ENCODE assay signal across 23 cellular contexts in the genomic region with DNA sequence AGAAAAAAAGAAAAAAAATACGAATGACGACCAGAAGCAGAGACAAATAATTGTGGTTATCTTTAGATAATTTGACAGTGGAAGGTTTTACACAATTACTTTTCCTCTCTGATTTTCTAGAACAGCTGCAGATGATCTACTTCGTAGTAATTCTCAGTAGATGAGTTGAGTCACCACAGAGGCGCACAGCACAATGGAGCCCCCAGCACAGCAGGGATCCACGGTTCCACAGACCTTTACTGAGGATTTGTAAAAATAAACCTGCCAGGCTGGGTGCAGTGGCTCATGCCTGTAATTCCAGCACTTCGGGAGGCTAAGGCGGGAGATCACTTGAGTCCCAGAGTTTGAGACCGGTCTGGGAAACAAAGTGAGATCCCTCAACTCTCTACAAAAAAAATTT. TPM values are rescaled to one million over a fixed set of nuclear protein-coding genes. Genes with fewer than 3 reads are reported as not detected.
DNase-seq lines count a peak whose midpoint lies in the region; ATAC-seq and TF ChIP-seq lines count a peak whose summit lies in the region.
"Had no signal": no experiment of that assay in that cellular context is flagged by ENCODE, and none has a peak within 500 bp of the region (broad histone marks: within the 10 kb centered on the region; RNA-seq: fewer than 3 reads in every experiment).

No MANE protein-coding gene starts in this region.

- intact Hi-C loops in dorsolateral prefrontal cortex (cut with DNase I), result loop anchor here in 1 of 2 donors (5.0 kb wide), 1 partner anchor 36 kb away; no protein-coding TSS in a partner anchor

- H3K27ac ChIP-seq in VCaP, result peak overlapping the region; percentile 82
- H3K27ac ChIP-seq in dorsolateral prefrontal cortex, result peak overlapping the region in 58 of 59 donors; percentile 62 to 95 (median 88)
- no peak overlapping the region for H3K27ac ChIP-seq in gastroesophageal sphincter
- H3K27ac ChIP-seq: epithelial cell of prostate, KMS-11, psoas muscle, stomach had no signal

- DNase-seq in EH (ENCODE audit: low read depth) (peak; percentile 65), dorsolateral prefrontal cortex (peak in 1 of 10 donors; percentile 37), smooth muscle cell of the brain vasculature (ENCODE audit: low read depth, low spot score) (peak; percentile 69), NCI-H82 (lab: John Stamatoyannopoulos, UW) (no peak), NCI-H146 (lab: John Stamatoyannopoulos, UW) (no peak)
- DNase-seq: activated CD4-positive, alpha-beta T cell treated with anti-CD3 and anti-CD28 coated beads for 36 hours; activated CD8-positive, alpha-beta T cell treated with anti-CD3 and anti-CD28 coated beads, Interleukin-2, amount 10 ng/mL, durations not matched to agents 7 days and 5 days; DMS79; effector CD8-positive, alpha-beta T cell; HCEC 1CT; NCI-H1436 treated with DMSO at 0.1 percent for 48 hours; NCI-H446 treated with DMSO at 0.1 percent for 48 hours; psoas muscle; RPMI8226; SK-N-SH; stimulated activated CD4-positive, alpha-beta T cell treated with anti-CD3 and anti-CD28 coated beads, Interleukin-1b, Interleukin-23, amount 100 ng/mL, for 48 hours; stomach; T-helper 2 cell had no signal

- ATAC-seq in gastroesophageal sphincter, result no peak
- ATAC-seq: activated CD4-positive, alpha-beta T cell treated with anti-CD3 and anti-CD28 coated beads for 36 hours; activated CD8-positive, alpha-beta T cell treated with anti-CD3 and anti-CD28 coated beads, Interleukin-2, amount 10 ng/mL, durations not matched to agents 7 days and 5 days; psoas muscle had no signal

- TF ChIP-seq CTCF in VCaP (conservative IDR thresholded peaks at IDR 0.05), result no peak
- no peak for TF ChIP-seq CTCF in dorsolateral prefrontal cortex (IDR thresholded peaks at IDR 0.05 in 54 of 56, conservative IDR thresholded peaks at IDR 0.05 in 2 of 56; ENCODE audit: low read depth in 1 of 56, partially characterized antibody in 56 of 56)
- no peak for TF ChIP-seq CTCF in gastroesophageal sphincter (IDR thresholded peaks at IDR 0.05)

- H3K27me3 ChIP-seq in dorsolateral prefrontal cortex (no peaks in the 10 kb centered on the region), gastroesophageal sphincter (no peaks in the 10 kb centered on the region)
- H3K27me3 ChIP-seq: stomach, tibial nerve had no signal

- no peak for TF ChIP-seq EP300 in gastroesophageal sphincter (IDR thresholded peaks at IDR 0.05)

- peaks cover 0 to 26% (median 12%) of the 10 kb centered on the region in 3 donors for H3K4me1 ChIP-seq in gastroesophageal sphincter

- peaks cover 0 to 95% of the 10 kb centered on the region in 2 donors for H3K36me3 ChIP-seq in gastroesophageal sphincter

- no peak overlapping the region for H3K4me3 ChIP-seq in dorsolateral prefrontal cortex
- no peak overlapping the region for H3K4me3 ChIP-seq in gastroesophageal sphincter
- H3K4me3 ChIP-seq: psoas muscle, stomach, tibial nerve had no signal

- TF ChIP-seq POLR2A in gastroesophageal sphincter (IDR thresholded peaks at IDR 0.05), result no peak

- H3K9me3 ChIP-seq in gastroesophageal sphincter, result no peaks in the 10 kb centered on the region
- H3K9me3 ChIP-seq: psoas muscle, SK-N-SH, stomach, tibial nerve had no signal

- WGBS in gastroesophageal sphincter (ENCODE audit: low coverage in 1 of 2), 2 donors, result 67 to 81% methylated on average over 5 to 8 of the region's 8 CpGs

RNA-seq across cellular contexts. Expression of a gene that starts 29.3 kb away (rescaled TPM):
- total RNA-seq in dorsolateral prefrontal cortex, result 1 to 10 TPM in 21 of 120 experiments, under 1 TPM in 75, not detected in 24; 0.18 to 3.8 (median 0.56) TPM
- total RNA-seq in gastroesophageal sphincter, result under 1 TPM in 1 of 4 donors, not detected in 3; 0.59 TPM
- total RNA-seq: psoas muscle had no signal

Comparison
In these comparisons a context has a peak if more than half of its experiments do, and no peak if none do; other contexts are left out.
1. DNase-seq: peak in EH (single experiment) and smooth muscle cell of the brain vasculature (single experiment); none in NCI-H82 (single experiment) and NCI-H146 (single experiment).
2. H3K27ac ChIP-seq: peak in VCaP (single experiment) and dorsolateral prefrontal cortex (58 of 59); none in gastroesophageal sphincter (0 of 4).